15 cellular contexts compared by ENCODE assay signal in genomic region chrX:26411045-26411444, GRCh38.
"Had no signal": no experiment of that assay in that cellular context is flagged by ENCODE, and none has a peak within 500 bp of the region (broad histone marks: within the 10 kb centered on the region; RNA-seq: fewer than 3 reads in every experiment).

No MANE protein-coding gene starts in this region.

- H3K4me1 ChIP-seq: breast epithelium, esophagus muscularis mucosa, right lobe of liver, upper lobe of left lung had no signal

- DNase-seq: activated B cell treated with CpG ODN at 0.5 μM for 24 hours; activated CD4-positive, alpha-beta T cell treated with anti-CD3 and anti-CD28 coated beads for 48 hours; activated CD8-positive, alpha-beta memory T cell treated with anti-CD3 and anti-CD28 coated beads, Interleukin-2, amount 50 U/mL, for 4 hours; activated CD8-positive, alpha-beta T cell treated with anti-CD3 and anti-CD28 coated beads for 36 hours; activated naive CD8-positive, alpha-beta T cell treated with anti-CD3 and anti-CD28 coated beads, Interleukin-2, amount 10 ng/mL, durations not matched to agents 7 days and 5 days; activated T-cell treated with anti-CD3 and anti-CD28 coated beads, Interleukin-2, amount 50 U/mL, for 72 hours; anterior cingulate cortex; dermis blood vessel endothelial cell; midbrain; right lobe of liver; T-cell; upper lobe of left lung had no signal

- H3K4me3 ChIP-seq: breast epithelium, esophagus muscularis mucosa, right lobe of liver, SK-N-MC, upper lobe of left lung had no signal

- H3K27ac ChIP-seq: breast epithelium, esophagus muscularis mucosa, right lobe of liver, SK-N-MC, upper lobe of left lung had no signal

- H3K27me3 ChIP-seq: esophagus muscularis mucosa, upper lobe of left lung had no signal

- H3K36me3 ChIP-seq: breast epithelium, esophagus muscularis mucosa, right lobe of liver, upper lobe of left lung had no signal

- H3K9me3 ChIP-seq: breast epithelium, esophagus muscularis mucosa, right lobe of liver, upper lobe of left lung had no signal
